24 cellular contexts compared by ENCODE assay signal in the genomic region with DNA sequence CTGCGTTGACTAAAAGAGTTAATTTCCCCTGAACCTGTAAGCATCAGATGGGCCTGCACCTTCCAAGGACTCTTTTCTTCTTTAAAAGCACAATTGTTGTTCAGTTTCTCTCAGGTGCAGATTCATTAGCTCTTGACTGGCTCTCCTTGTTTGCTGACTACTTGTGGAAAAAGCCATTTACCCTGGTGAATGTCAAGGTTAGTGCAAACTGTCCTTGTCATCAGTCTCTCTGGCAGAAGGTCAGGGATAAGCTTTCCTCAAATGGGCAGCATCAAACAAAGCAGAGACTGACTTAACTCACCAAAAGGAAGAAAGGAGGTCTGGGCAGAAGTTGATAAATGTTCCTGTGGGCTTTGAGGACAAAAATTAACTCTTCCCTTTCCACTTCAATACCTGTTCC.
"Had no signal": no experiment of that assay in that cellular context is flagged by ENCODE, and none has a peak within 500 bp of the region (broad histone marks: within the 10 kb centered on the region; RNA-seq: fewer than 3 reads in every experiment).

No MANE protein-coding gene starts in this region.

- DNase-seq: activated CD4-positive, alpha-beta T cell treated with anti-CD3 and anti-CD28 coated beads for 36 hours; activated CD4-positive, alpha-beta T cell treated with anti-CD3 and anti-CD28 coated beads, Interleukin-2, amount 50 U/mL, for 4 hours; activated CD4-positive, CD25-positive, alpha-beta regulatory T cell; activated effector memory CD4-positive, alpha-beta T cell treated with Interleukin-2 at 50 U/mL for 16 hours; activated naive CD4-positive, alpha-beta T cell treated with Interleukin-2 at 50 U/mL for 16 hours; activated T-cell treated with anti-CD3 and anti-CD28 coated beads for 4 hours; aorta; body of pancreas; islet precursor cell; naive thymus-derived CD4-positive, alpha-beta T cell; pancreas; retina; stimulated activated CD4-positive, alpha-beta T cell treated with anti-CD3 and anti-CD28 coated beads, Interleukin-15, amount 100 ng/mL, for 24 hours; stimulated activated CD4-positive, alpha-beta T cell treated with anti-CD3 and anti-CD28 coated beads, Interleukin-2, amount 100 ng/mL, for 24 hours; stimulated activated naive B cell treated with anti-CD40 and anti-IgM and Interleukin-4, amounts not matched to agents 10 μg/mL and 1 μg/mL and 100 μg/mL, for 72 hours; stomach; thyroid gland; upper lobe of left lung had no signal

- H3K27ac ChIP-seq: body of pancreas, coronary artery, gastroesophageal sphincter, hepatocyte, pancreas, prostate gland, stomach, thyroid gland, upper lobe of left lung, vagina had no signal

- H3K9me3 ChIP-seq: body of pancreas, pancreas, prostate gland, thyroid gland, upper lobe of left lung, vagina had no signal

- H3K4me3 ChIP-seq: body of pancreas, coronary artery, gastroesophageal sphincter, hepatocyte, pancreas, prostate gland, smooth muscle cell, stomach, thyroid gland, upper lobe of left lung, vagina had no signal

- H3K4me1 ChIP-seq: gastroesophageal sphincter, prostate gland, stomach, thyroid gland, upper lobe of left lung, vagina had no signal

- H3K36me3 ChIP-seq: gastroesophageal sphincter, pancreas, prostate gland, stomach, thyroid gland, upper lobe of left lung, vagina had no signal

- H3K27me3 ChIP-seq: body of pancreas, gastroesophageal sphincter, hepatocyte, pancreas, stomach, thyroid gland, upper lobe of left lung, vagina had no signal
